In genomic region chr6:38025431-38025830, GRCh38 we compare ENCODE assay signal across 23 cellular contexts.
"Had no signal": no experiment of that assay in that cellular context is flagged by ENCODE, and none has a peak within 500 bp of the region (broad histone marks: within the 10 kb centered on the region; RNA-seq: fewer than 3 reads in every experiment).

No MANE protein-coding gene starts in this region.

- H3K36me3 ChIP-seq: adrenal gland, ascending aorta, brain microvascular endothelial cell, pancreas, right atrium auricular region, spleen, thoracic aorta, upper lobe of left lung, vagina had no signal

- ATAC-seq: activated CD4-positive, alpha-beta T cell treated with anti-CD3 and anti-CD28 coated beads for 36 hours; activated T-cell treated with anti-CD3 and anti-CD28 coated beads, Interleukin-2, amount 50 U/mL, for 72 hours; effector memory CD8-positive, alpha-beta T cell; naive thymus-derived CD4-positive, alpha-beta T cell; pancreas; stimulated activated naive CD8-positive, alpha-beta T cell treated with anti-CD3 and anti-CD28 coated beads, Interleukin-15, Interleukin-2, amounts not matched to agents 100 U/mL and 50 U/mL, for 24 hours had no signal

- H3K4me3 Mint-ChIP-seq: activated CD4-positive, alpha-beta T cell treated with anti-CD3 and anti-CD28 coated beads for 36 hours; activated naive CD8-positive, alpha-beta T cell treated with anti-CD3 and anti-CD28 coated beads for 36 hours; activated T-cell treated with anti-CD3 and anti-CD28 coated beads, Interleukin-2, amount 50 U/mL, for 72 hours; effector memory CD8-positive, alpha-beta T cell; mesothelial cell of epicardium; naive thymus-derived CD4-positive, alpha-beta T cell had no signal

- H3K27ac Mint-ChIP-seq: activated CD4-positive, alpha-beta T cell treated with anti-CD3 and anti-CD28 coated beads for 36 hours; activated naive CD8-positive, alpha-beta T cell treated with anti-CD3 and anti-CD28 coated beads for 36 hours; effector memory CD8-positive, alpha-beta T cell; mesothelial cell of epicardium; naive thymus-derived CD4-positive, alpha-beta T cell had no signal

- H3K27me3 ChIP-seq: adrenal gland, ascending aorta, brain microvascular endothelial cell, hepatocyte, pancreas, right atrium auricular region, spleen, upper lobe of left lung, vagina had no signal

- H3K27me3 Mint-ChIP-seq: activated CD4-positive, alpha-beta T cell treated with anti-CD3 and anti-CD28 coated beads for 36 hours; activated naive CD8-positive, alpha-beta T cell treated with anti-CD3 and anti-CD28 coated beads for 36 hours; effector memory CD8-positive, alpha-beta T cell; naive thymus-derived CD4-positive, alpha-beta T cell had no signal

- H3K27ac ChIP-seq: adrenal gland, ascending aorta, brain microvascular endothelial cell, hepatocyte, pancreas, right atrium auricular region, spleen, thoracic aorta, upper lobe of left lung, vagina had no signal

- DNase-seq: activated CD4-positive, alpha-beta T cell treated with anti-CD3 and anti-CD28 coated beads for 36 hours; activated CD4-positive, CD25-positive, alpha-beta regulatory T cell; activated effector memory CD4-positive, alpha-beta T cell treated with Interleukin-2 at 50 U/mL for 16 hours; activated naive CD4-positive, alpha-beta T cell treated with Interleukin-2 at 50 U/mL for 16 hours; activated naive CD8-positive, alpha-beta T cell treated with anti-CD3 and anti-CD28 coated beads for 36 hours; activated T-cell treated with anti-CD3 and anti-CD28 coated beads for 4 hours; activated T-cell treated with anti-CD3 and anti-CD28 coated beads, Interleukin-2, amount 50 U/mL, for 72 hours; adrenal gland; brain microvascular endothelial cell; cortex of kidney; effector memory CD8-positive, alpha-beta T cell; kidney; naive thymus-derived CD4-positive, alpha-beta T cell; pancreas; spleen; stimulated activated naive CD8-positive, alpha-beta T cell treated with anti-CD3 and anti-CD28 coated beads, Interleukin-15, Interleukin-2, amounts not matched to agents 100 U/mL and 50 U/mL, for 24 hours; upper lobe of left lung had no signal

- H3K9me3 Mint-ChIP-seq: effector memory CD8-positive, alpha-beta T cell had no signal

- H3K4me2 ChIP-seq: hepatocyte had no signal

- H3K4me1 ChIP-seq: ascending aorta had no signal

- H2AFZ ChIP-seq: hepatocyte had no signal

- H3K9me3 ChIP-seq: adrenal gland, pancreas, thoracic aorta, upper lobe of left lung, vagina had no signal

- H3K4me3 ChIP-seq: adrenal gland, ascending aorta, hepatocyte, pancreas, right atrium auricular region, spleen, thoracic aorta, upper lobe of left lung, vagina had no signal
